Comparison of ENCODE assay signal across 15 cellular contexts in genomic region chr10:58637372-58637771, GRCh38.
DNase-seq lines count a peak whose midpoint lies in the region; ATAC-seq and TF ChIP-seq lines count a peak whose summit lies in the region.
"Had no signal": no experiment of that assay in that cellular context is flagged by ENCODE, and none has a peak within 500 bp of the region (broad histone marks: within the 10 kb centered on the region; RNA-seq: fewer than 3 reads in every experiment).

No MANE protein-coding gene starts in this region.

- H3K9me3 ChIP-seq in right atrium auricular region (no peaks in the 10 kb centered on the region), skeletal muscle tissue (ENCODE audit: control insufficient read depth in 3 of 3, low read length in 3 of 3) (no peaks in the 10 kb centered on the region)

- in situ Hi-C loops in astrocyte of the cerebellum (cut with HindIII; ENCODE audit: low sequenced_read_pairs) = no loop called here

- ATAC-seq in GM21619 (IDR thresholded peaks at IDR 0.05; ENCODE audit: unreplicated experiment) = no peak
- ATAC-seq in HG02759 (IDR thresholded peaks at IDR 0.05; ENCODE audit: unreplicated experiment) = no peak
- ATAC-seq: activated CD8-positive, alpha-beta T cell treated with anti-CD3 and anti-CD28 coated beads for 36 hours; esophagus mucosa; stimulated activated naive CD8-positive, alpha-beta T cell treated with anti-CD3 and anti-CD28 coated beads, Interleukin-15, amount 100 ng/mL, for 72 hours had no signal

- peak overlapping the region; percentile 16 to 21 for H3K27ac ChIP-seq in right atrium auricular region
- peak overlapping the region; percentile 34 for H3K27ac ChIP-seq in skeletal muscle tissue (ENCODE audit: low read depth, low read length)

- H3K36me3 ChIP-seq in right atrium auricular region (no peaks in the 10 kb centered on the region), skeletal muscle tissue (ENCODE audit: control insufficient read depth in 3 of 3, insufficient read depth in 3 of 3, low read length in 3 of 3) (no peaks in the 10 kb centered on the region)

- TF ChIP-seq CTCF in astrocyte of the cerebellum (IDR thresholded peaks at IDR 0.05; ENCODE audit: low read depth, low read length, missing control alignments) (no peak), right atrium auricular region (IDR thresholded peaks at IDR 0.05) (no peak)

- H3K27me3 ChIP-seq in right atrium auricular region (no peaks in the 10 kb centered on the region), skeletal muscle tissue (ENCODE audit: control insufficient read depth in 3 of 3, insufficient read depth in 3 of 3, low read length in 3 of 3) (no peaks in the 10 kb centered on the region)

- no peak overlapping the region for H3K4me3 ChIP-seq in astrocyte of the cerebellum (ENCODE audit: low read depth, low read length)
- H3K4me3 ChIP-seq in right atrium auricular region = no peak overlapping the region
- no peak overlapping the region for H3K4me3 ChIP-seq in skeletal muscle tissue (ENCODE audit: low read length in 3 of 3)

- peak; percentile 72 for DNase-seq in GM04504 (ENCODE audit: low read depth)
- peak; percentile 97 for DNase-seq in astrocyte of the cerebellum (ENCODE audit: low read depth)
- DNase-seq in right atrium auricular region (ENCODE audit: low spot score) = no peak
- DNase-seq in NCI-H524 treated with DMSO at 0.1 percent for 48 hours (lab: John Stamatoyannopoulos, UW) = no peak
- DNase-seq: activated CD8-positive, alpha-beta T cell treated with anti-CD3 and anti-CD28 coated beads for 36 hours; activated gamma-delta T cell; CD4-positive, alpha-beta T cell; NCI-H1417 treated with DMSO at 0.1 percent for 48 hours; NCI-H526; stimulated activated naive CD8-positive, alpha-beta T cell treated with anti-CD3 and anti-CD28 coated beads, Interleukin-15, amount 100 ng/mL, for 72 hours; T1000 had no signal

- H3K4me1 ChIP-seq in right atrium auricular region = peaks cover 0 to 11% of the 10 kb centered on the region in 2 donors
- H3K4me1 ChIP-seq in skeletal muscle tissue (ENCODE audit: control insufficient read depth in 3 of 3, insufficient read depth in 3 of 3, low read length in 3 of 3) = peaks cover 3 to 4% (median 3%) of the 10 kb centered on the region in 3 donors

- no peak overlapping the region for H3K9ac ChIP-seq in skeletal muscle tissue (ENCODE audit: low read depth in 1 of 3, low read length in 3 of 3)

Comparison
In these comparisons a context has a peak if more than half of its experiments do, and no peak if none do; other contexts are left out.
1. DNase-seq: peak in GM04504 (single experiment) and astrocyte of the cerebellum (single experiment); none in right atrium auricular region (single experiment) and NCI-H524 treated with DMSO at 0.1 percent for 48 hours (single experiment).